In the genomic region with DNA sequence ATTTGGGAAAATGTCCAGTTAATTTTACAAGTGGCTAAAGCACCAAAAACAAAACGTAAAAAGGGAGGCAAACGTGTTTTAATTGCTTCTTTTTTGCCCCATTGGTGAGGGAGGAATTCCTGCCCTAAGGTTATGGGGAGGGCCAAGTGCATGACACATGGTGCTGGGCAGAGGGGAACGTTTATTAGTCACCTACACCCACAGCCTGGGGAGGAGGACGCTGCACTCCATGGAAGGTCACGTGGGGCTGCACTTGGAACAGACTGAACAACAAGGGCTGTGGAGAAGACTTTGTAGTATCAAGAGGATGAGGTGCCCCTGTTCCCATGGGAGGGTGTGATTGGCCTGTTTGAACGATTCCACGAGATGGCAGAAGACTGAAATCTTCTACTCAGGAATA, we compare ENCODE assay signal across 1 cellular context.
TF ChIP-seq lines count a peak whose summit lies in the region.

No MANE protein-coding gene starts in this region.

TF ChIP-seq in GM23338, 12 proteins besides CTCF, POLR2A, EP300 and RAD21 (continued from another document):
- TF ChIP-seq REST (IDR thresholded peaks at IDR 0.05; ENCODE audit: unreplicated experiment) (no peak), JUNB (IDR thresholded peaks at IDR 0.05; ENCODE audit: unreplicated experiment) (no peak)
